8 cellular contexts compared by ENCODE assay signal in the genomic region with DNA sequence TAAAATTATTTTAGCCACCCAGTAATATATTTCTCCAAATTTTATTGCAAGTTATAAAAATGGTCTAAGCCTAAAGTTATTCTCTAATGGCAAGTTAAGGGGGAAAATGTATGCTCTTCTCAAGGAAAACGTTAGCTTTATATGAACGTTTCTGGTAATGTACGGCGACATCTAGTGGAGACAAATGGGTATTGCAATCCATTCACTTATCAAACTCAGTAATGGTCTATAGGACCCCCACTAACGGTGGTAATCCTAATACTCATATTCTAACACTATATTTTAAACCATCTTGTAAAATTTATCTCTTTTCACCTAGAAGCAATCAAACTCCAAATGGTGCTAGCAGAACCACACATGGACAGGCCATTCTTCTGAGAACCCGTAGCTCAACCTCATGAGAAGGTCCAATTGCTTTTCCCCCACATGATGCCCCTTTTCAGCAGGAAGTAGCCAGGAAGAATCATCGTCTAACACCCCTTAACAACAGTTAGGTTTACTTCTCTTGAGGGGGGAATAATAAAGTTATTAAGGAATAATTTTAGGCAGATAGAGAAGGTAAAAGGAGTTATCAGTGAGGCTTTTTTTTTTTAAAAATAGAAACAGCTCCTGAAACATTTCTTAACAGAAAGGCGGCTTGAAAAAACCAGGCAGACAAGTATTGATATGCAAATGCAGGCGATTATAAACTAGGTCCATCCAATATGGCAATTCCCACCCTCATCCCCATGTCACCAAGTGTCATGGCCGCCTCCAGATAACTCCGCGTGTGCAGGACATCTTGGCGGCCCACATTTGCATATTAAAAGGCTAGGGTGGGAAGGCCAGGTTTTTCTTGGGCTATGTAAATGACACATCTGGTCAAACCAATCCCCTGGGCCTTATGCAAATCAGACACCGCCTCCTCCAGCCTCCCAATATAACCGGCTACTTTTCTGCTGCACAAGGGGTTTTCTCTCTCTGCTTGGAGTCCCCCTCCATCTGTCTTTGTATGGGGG. TPM values are rescaled to one million over a fixed set of nuclear protein-coding genes. Genes with fewer than 3 reads are reported as not detected.
DNase-seq lines count a peak whose midpoint lies in the region; ATAC-seq and TF ChIP-seq lines count a peak whose summit lies in the region.

No MANE protein-coding gene starts in this region.

- no peak overlapping the region for H3K4me3 Mint-ChIP-seq in activated T-cell treated with anti-CD3 and anti-CD28 coated beads, Interleukin-2, amount 50 U/mL, for 72 hours

- ATAC-seq in activated T-cell treated with anti-CD3 and anti-CD28 coated beads, Interleukin-2, amount 50 U/mL, for 72 hours (replicated peaks in 1 of 2), result no peak
- ATAC-seq in HG03354 (IDR thresholded peaks at IDR 0.05; ENCODE audit: poor library complexity, severe bottlenecking, unreplicated experiment), result peak; percentile 48
- peak; percentile 81 for ATAC-seq in SK-N-SH treated with all-trans-retinoic acid at 6 μM for 48 hours
- no peak for ATAC-seq in HG03139 (IDR thresholded peaks at IDR 0.05; ENCODE audit: unreplicated experiment)

- no peaks in the 10 kb centered on the region for H3K36me3 Mint-ChIP-seq in activated T-cell treated with anti-CD3 and anti-CD28 coated beads, Interleukin-2, amount 50 U/mL, for 72 hours (ENCODE audit: insufficient read depth in 2 of 2)

- DNase-seq in activated T-cell treated with anti-CD3 and anti-CD28 coated beads, Interleukin-2, amount 50 U/mL, for 72 hours, result peak; percentile 8 to 19
- DNase-seq in activated T-cell treated with anti-CD3 and anti-CD28 coated beads, Interleukin-2, amount 50 U/mL, for 48 hours, result no peak
- DNase-seq in germinal center (ENCODE audit: low spot score) (peak; percentile 4), smooth muscle cell of the brain vasculature (ENCODE audit: low read depth, low spot score) (peak; percentile 9), activated gamma-delta T cell (lab: John Stamatoyannopoulos, UW) (no peak)

- H3K27ac Mint-ChIP-seq in activated T-cell treated with anti-CD3 and anti-CD28 coated beads, Interleukin-2, amount 50 U/mL, for 72 hours, result no peak overlapping the region

- no peaks in the 10 kb centered on the region for H3K9me3 Mint-ChIP-seq in activated T-cell treated with anti-CD3 and anti-CD28 coated beads, Interleukin-2, amount 50 U/mL, for 72 hours

- peaks cover 4% of the 10 kb centered on the region for H3K27me3 Mint-ChIP-seq in activated T-cell treated with anti-CD3 and anti-CD28 coated beads, Interleukin-2, amount 50 U/mL, for 72 hours (ENCODE audit: low read depth)

- H3K4me1 Mint-ChIP-seq in activated T-cell treated with anti-CD3 and anti-CD28 coated beads, Interleukin-2, amount 50 U/mL, for 72 hours (ENCODE audit: low read depth), result no peaks in the 10 kb centered on the region

TF ChIP-seq in SK-N-SH treated with all-trans-retinoic acid at 6 μM for 48 hours, 23 proteins besides CTCF, POLR2A, EP300 and RAD21:
- no peak for TF ChIP-seq SNAI2 (CRISPR knock-in tag; IDR thresholded peaks at IDR 0.05)
- TF ChIP-seq, protein P1, sequence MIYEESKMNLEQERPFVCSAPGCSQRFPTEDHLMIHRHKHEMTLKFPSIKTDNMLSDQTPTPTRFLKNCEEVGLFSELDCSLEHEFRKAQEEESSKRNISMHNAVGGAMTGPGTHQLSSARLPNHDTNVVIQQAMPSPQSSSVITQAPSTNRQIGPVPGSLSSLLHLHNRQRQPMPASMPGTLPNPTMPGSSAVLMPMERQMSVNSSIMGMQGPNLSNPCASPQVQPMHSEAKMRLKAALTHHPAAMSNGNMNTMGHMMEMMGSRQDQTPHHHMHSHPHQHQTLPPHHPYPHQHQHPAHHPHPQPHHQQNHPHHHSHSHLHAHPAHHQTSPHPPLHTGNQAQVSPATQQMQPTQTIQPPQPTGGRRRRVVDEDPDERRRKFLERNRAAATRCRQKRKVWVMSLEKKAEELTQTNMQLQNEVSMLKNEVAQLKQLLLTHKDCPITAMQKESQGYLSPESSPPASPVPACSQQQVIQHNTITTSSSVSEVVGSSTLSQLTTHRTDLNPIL (CRISPR knock-in tag; IDR thresholded peaks at IDR 0.05; ENCODE audit: low read depth), result no peak
- no peak for TF ChIP-seq ISL1 (CRISPR knock-in tag; IDR thresholded peaks at IDR 0.05)
- TF ChIP-seq ZFP30 (CRISPR knock-in tag; IDR thresholded peaks at IDR 0.05), result no peak
- TF ChIP-seq TOX (CRISPR knock-in tag; IDR thresholded peaks at IDR 0.05; ENCODE audit: borderline replicate concordance), result no peak
- TF ChIP-seq ZNF70 (CRISPR knock-in tag; IDR thresholded peaks at IDR 0.05), result no peak
- TF ChIP-seq, protein P2, sequence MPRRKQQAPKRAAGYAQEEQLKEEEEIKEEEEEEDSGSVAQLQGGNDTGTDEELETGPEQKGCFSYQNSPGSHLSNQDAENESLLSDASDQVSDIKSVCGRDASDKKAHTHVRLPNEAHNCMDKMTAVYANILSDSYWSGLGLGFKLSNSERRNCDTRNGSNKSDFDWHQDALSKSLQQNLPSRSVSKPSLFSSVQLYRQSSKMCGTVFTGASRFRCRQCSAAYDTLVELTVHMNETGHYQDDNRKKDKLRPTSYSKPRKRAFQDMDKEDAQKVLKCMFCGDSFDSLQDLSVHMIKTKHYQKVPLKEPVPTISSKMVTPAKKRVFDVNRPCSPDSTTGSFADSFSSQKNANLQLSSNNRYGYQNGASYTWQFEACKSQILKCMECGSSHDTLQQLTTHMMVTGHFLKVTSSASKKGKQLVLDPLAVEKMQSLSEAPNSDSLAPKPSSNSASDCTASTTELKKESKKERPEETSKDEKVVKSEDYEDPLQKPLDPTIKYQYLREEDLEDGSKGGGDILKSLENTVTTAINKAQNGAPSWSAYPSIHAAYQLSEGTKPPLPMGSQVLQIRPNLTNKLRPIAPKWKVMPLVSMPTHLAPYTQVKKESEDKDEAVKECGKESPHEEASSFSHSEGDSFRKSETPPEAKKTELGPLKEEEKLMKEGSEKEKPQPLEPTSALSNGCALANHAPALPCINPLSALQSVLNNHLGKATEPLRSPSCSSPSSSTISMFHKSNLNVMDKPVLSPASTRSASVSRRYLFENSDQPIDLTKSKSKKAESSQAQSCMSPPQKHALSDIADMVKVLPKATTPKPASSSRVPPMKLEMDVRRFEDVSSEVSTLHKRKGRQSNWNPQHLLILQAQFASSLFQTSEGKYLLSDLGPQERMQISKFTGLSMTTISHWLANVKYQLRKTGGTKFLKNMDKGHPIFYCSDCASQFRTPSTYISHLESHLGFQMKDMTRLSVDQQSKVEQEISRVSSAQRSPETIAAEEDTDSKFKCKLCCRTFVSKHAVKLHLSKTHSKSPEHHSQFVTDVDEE (CRISPR knock-in tag; IDR thresholded peaks at IDR 0.05), result no peak

RNA-seq across cellular contexts. Expression of a gene that starts 35.0 kb away (rescaled TPM):
- total RNA-seq in activated T-cell treated with anti-CD3 and anti-CD28 coated beads, Interleukin-2, amount 50 U/mL, for 72 hours, result 1 to 10 TPM; 3.0 to 4.2 TPM

Comparison
In these comparisons a context has a peak if more than half of its experiments do, and no peak if none do; other contexts are left out.
1. DNase-seq: peak in activated T-cell treated with anti-CD3 and anti-CD28 coated beads, Interleukin-2, amount 50 U/mL, for 72 hours (2 of 2), germinal center (single experiment) and smooth muscle cell of the brain vasculature (single experiment); none in activated T-cell treated with anti-CD3 and anti-CD28 coated beads, Interleukin-2, amount 50 U/mL, for 48 hours (0 of 2) and activated gamma-delta T cell (single experiment).
2. ATAC-seq: peak in HG03354 (single experiment) and SK-N-SH treated with all-trans-retinoic acid at 6 μM for 48 hours (single experiment); none in activated T-cell treated with anti-CD3 and anti-CD28 coated beads, Interleukin-2, amount 50 U/mL, for 72 hours (0 of 2) and HG03139 (single experiment).